ENCODE assay signal across 9 cellular contexts in the genomic region with DNA sequence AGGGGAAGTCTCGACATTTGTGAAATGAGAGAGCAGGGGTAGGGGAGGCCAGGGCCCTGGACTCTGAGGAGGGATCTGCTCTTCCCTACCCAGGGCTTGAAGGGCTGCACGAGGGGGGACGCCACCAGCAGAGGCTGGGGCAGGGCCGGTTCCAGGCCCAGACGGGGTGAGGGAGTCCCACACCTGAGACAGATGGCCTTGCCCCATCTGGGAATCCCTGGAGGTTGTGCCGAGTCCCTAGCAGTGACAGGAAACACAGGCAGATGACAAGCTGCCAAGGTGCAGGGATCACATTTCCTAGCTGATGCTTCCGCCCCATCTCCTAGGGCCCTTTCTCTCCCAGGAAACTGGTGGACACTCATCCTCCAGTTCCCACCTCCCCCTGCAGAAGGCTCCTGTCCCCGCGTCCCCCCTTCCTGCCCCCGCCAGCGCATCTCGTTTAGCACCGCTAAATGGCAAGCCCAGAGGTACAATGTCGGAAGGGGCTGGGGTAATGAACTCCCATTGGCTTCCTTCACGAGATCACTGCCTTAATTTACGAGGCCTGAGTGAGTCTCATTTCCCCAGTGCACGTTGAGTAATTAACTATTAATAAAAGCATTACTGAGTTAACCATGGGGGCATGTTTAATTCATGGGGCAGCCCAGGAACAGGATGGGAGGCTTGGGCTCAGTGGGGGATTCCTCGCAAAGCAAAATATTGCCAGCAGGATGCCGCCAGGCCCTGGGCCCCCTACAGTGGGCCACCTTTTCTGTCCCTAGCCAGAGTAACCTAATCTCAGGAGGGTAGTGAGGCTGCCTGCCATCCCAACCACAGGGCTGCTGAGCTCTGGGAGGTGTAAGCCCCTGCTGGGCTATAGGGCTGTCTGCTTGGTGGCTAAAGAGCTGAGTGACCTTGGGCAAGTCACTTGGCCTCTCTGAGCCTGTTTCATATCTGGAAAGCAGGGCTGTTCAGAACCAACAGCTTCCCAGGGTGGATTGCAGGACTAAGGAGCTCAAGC. TPM values are rescaled to one million over a fixed set of nuclear protein-coding genes. Genes with fewer than 3 reads are reported as not detected.
A peak's percentile ranks its signal among the peaks of the same experiment; 100 is the strongest.
DNase-seq lines count a peak whose midpoint lies in the region; ATAC-seq, FAIRE-seq and TF ChIP-seq lines count a peak whose summit lies in the region.
"Had no signal": no experiment of that assay in that cellular context is flagged by ENCODE, and none has a peak within 500 bp of the region (broad histone marks: within the 10 kb centered on the region; RNA-seq: fewer than 3 reads in every experiment).

No MANE protein-coding gene starts in this region.

- no peak overlapping the region for H3K18ac ChIP-seq in H1 (ENCODE audit: extremely low read depth, low read length)

- H3K56ac ChIP-seq in H1 (replicated peaks; ENCODE audit: insufficient read length, low read depth, low read length) = no peak overlapping the region

- no peak overlapping the region for H2AK5ac ChIP-seq in H1 (ENCODE audit: low read depth, low read length)

- no peak overlapping the region for H2BK15ac ChIP-seq in H1 (ENCODE audit: low read length)

- no peak for TF ChIP-seq EP300 in SK-N-SH (IDR thresholded peaks at IDR 0.05; ENCODE audit: borderline replicate concordance in 1 of 2, low read depth in 1 of 2, low read length in 1 of 2)
- TF ChIP-seq EP300 in H1 (IDR thresholded peaks at IDR 0.05; ENCODE audit: borderline replicate concordance in 1 of 2, low read depth in 2 of 2, low read length in 2 of 2) = no peak

- no peak for TF ChIP-seq POLR2A in H1 (IDR thresholded peaks at IDR 0.05; ENCODE audit: control extremely low read depth in 1 of 2, low read depth in 2 of 2, low read length in 2 of 2)

- POLR2A ChIA-PET in SK-N-SH (lab: Yijun Ruan, JAX) = interaction anchor here (0.9 to 1.3 kb wide), 2 partner anchors 11 to 17 kb away, joined by 3 to 5 read pairs; no protein-coding TSS in a partner anchor
- POLR2A ChIA-PET in H1 (lab: Charles Lee; ENCODE audit: partially characterized antibody) = interaction anchor here (0.6 to 2.0 kb wide), 13 partner anchors 9 to 251 kb away, joined by 3 to 11 read pairs (median 4); no protein-coding TSS in a partner anchor

- H2AFZ ChIP-seq in SK-N-SH (ENCODE audit: low read depth) = no peak overlapping the region
- H2AFZ ChIP-seq in H1 (ENCODE audit: low read length) = no peak overlapping the region

- no peak overlapping the region for H3K23ac ChIP-seq in H1 (ENCODE audit: insufficient read length)

- FAIRE-seq in H1 (lab: Jason Lieb, UNC) = no peak

- H3F3A ChIP-seq in SK-N-SH (replicated peaks; ENCODE audit: insufficient read depth) = no peaks in the 10 kb centered on the region

- no peaks in the 10 kb centered on the region for H3K27me3 ChIP-seq in SK-N-SH (ENCODE audit: insufficient read depth)
- peaks cover 0 to 15% (median 11%) of the 10 kb centered on the region in 4 experiments; a peak in 5 of 7 replicates for H3K27me3 ChIP-seq in H1 (replicated peaks in 1 of 4; ENCODE audit: control insufficient read depth in 3 of 4, extremely low read depth in 1 of 4, insufficient read depth in 3 of 4, low read length in 3 of 4)
- H3K27me3 ChIP-seq in skeletal muscle tissue (ENCODE audit: control insufficient read depth in 3 of 3, insufficient read depth in 3 of 3, low read length in 3 of 3) = peaks cover 28 to 35% (median 34%) of the 10 kb centered on the region in 3 donors

- peak; percentile 18 for ATAC-seq in SK-N-SH treated with all-trans-retinoic acid at 6 μM for 48 hours
- ATAC-seq in HG02588 (IDR thresholded peaks at IDR 0.05; ENCODE audit: unreplicated experiment) = no peak

- H2BK20ac ChIP-seq in H1 (ENCODE audit: low read length) = no peak overlapping the region

- H3K79me2 ChIP-seq in SK-N-SH (ENCODE audit: insufficient read depth) = no peaks in the 10 kb centered on the region
- H3K79me2 ChIP-seq in H1 (ENCODE audit: control insufficient read depth in 1 of 2, insufficient read depth in 2 of 2, low read length in 2 of 2) = no peaks in the 10 kb centered on the region

- H3K27ac ChIP-seq in SK-N-SH (ENCODE audit: low read depth in 2 of 2, low read length in 1 of 2) (no peak overlapping the region), H1 (ENCODE audit: low read depth, low read length) (no peak overlapping the region), skeletal muscle tissue (ENCODE audit: low read depth, low read length) (peak overlapping the region; percentile 61)
- H3K27ac ChIP-seq: spleen had no signal

- no peaks in the 10 kb centered on the region for H3K9me2 ChIP-seq in SK-N-SH

- CTCF ChIA-PET in SK-N-SH (lab: Yijun Ruan, JAX) = interaction anchor here (1.0 to 11.6 kb wide), 9 partner anchors 12 to 376 kb away, joined by 3 to 190 read pairs (median 6); a partner anchor contains a TSS
- CTCF ChIA-PET in H1 (lab: Charles Lee; ENCODE audit: partially characterized antibody) = interaction anchor here (0.6 to 10.9 kb wide), 6 partner anchors 11 to 214 kb away, joined by 3 to 214 read pairs (median 3); no protein-coding TSS in a partner anchor

- H4K20me1 ChIP-seq in SK-N-SH (ENCODE audit: insufficient read depth) = no peaks in the 10 kb centered on the region
- peaks cover 7% of the 10 kb centered on the region in 2 experiments for H4K20me1 ChIP-seq in H1 (replicated peaks in 1 of 2; ENCODE audit: control insufficient read depth in 1 of 2, insufficient read depth in 2 of 2, low read length in 2 of 2)

- H3K9me3 ChIP-seq in SK-N-SH = no peaks in the 10 kb centered on the region
- no peaks in the 10 kb centered on the region for H3K9me3 ChIP-seq in H1 (ENCODE audit: insufficient read depth in 2 of 2, low read depth in 1 of 2, low read length in 1 of 2)
- H3K9me3 ChIP-seq in skeletal muscle tissue (ENCODE audit: control insufficient read depth in 3 of 3, low read length in 3 of 3) = no peaks in the 10 kb centered on the region
- H3K9me3 ChIP-seq: spleen had no signal

- WGBS in SK-N-SH (ENCODE audit: low lambda C conversion rate) = 59% methylated on average over 12 of the region's 19 CpGs
- WGBS in H1 (ENCODE audit: extremely low coverage in 1 of 2, insufficient coverage in 1 of 2, insufficient read length in 1 of 2, insufficient replicate concordance in 2 of 2, low coverage in 1 of 2, low lambda C conversion rate in 2 of 2, missing lambda C conversion rate in 1 of 2), 2 experiments = 49% methylated on average over 19 of the region's 19 CpGs; no CpG with 5 or more reads in 1 of the 2 experiments

- no peak overlapping the region for H2BK12ac ChIP-seq in H1 (ENCODE audit: low read depth, low read length)

- H3K4me1 ChIP-seq in SK-N-SH (ENCODE audit: control insufficient read depth in 1 of 2, insufficient read depth in 2 of 2, low read depth in 1 of 2, low read length in 1 of 2) (peaks cover 0 to 39% of the 10 kb centered on the region in 2 experiments; a peak in 1 of 4 replicates), H1 (replicated peaks in 1 of 4; ENCODE audit: control insufficient read depth in 3 of 4, insufficient read depth in 4 of 4, low read length in 3 of 4) (peaks cover 0 to 13% (median 5%) of the 10 kb centered on the region in 4 experiments; a peak in 6 of 7 replicates), skeletal muscle tissue (ENCODE audit: control insufficient read depth in 3 of 3, insufficient read depth in 3 of 3, low read length in 3 of 3) (peaks cover 11 to 29% (median 17%) of the 10 kb centered on the region in 3 donors)

- no peak overlapping the region for H3K9ac ChIP-seq in SK-N-SH
- no peak overlapping the region for H3K9ac ChIP-seq in H1 (replicated peaks in 1 of 4; ENCODE audit: extremely low read depth in 1 of 4, low read depth in 3 of 4, low read length in 3 of 4)
- H3K9ac ChIP-seq in skeletal muscle tissue (ENCODE audit: low read depth in 1 of 3, low read length in 3 of 3) = peak overlapping the region in 2 of 3 donors; percentile 52 to 57

- H3K79me1 ChIP-seq in H1 (ENCODE audit: low read depth, low read length) = no peaks in the 10 kb centered on the region

- H4K91ac ChIP-seq in H1 (replicated peaks; ENCODE audit: insufficient read length, low read length) = no peak overlapping the region

- no peak overlapping the region for H3K14ac ChIP-seq in H1 (ENCODE audit: insufficient read length)

- peaks cover 0 to 3% of the 10 kb centered on the region in 2 experiments for H3K36me3 ChIP-seq in SK-N-SH (replicated peaks in 1 of 2; ENCODE audit: control insufficient read depth in 1 of 2, insufficient read depth in 2 of 2, low read length in 1 of 2)
- H3K36me3 ChIP-seq in H1 (ENCODE audit: control insufficient read depth in 2 of 4, insufficient read depth in 4 of 4, low read length in 3 of 4) = no peaks in the 10 kb centered on the region
- H3K36me3 ChIP-seq in skeletal muscle tissue (ENCODE audit: control insufficient read depth in 3 of 3, insufficient read depth in 3 of 3, low read length in 3 of 3) = no peaks in the 10 kb centered on the region

- H3K4me3 ChIP-seq in SK-N-SH (ENCODE audit: low read depth in 2 of 2, low read length in 1 of 2) (no peak overlapping the region), H1 (ENCODE audit: extremely low read depth in 1 of 4, insufficient read depth in 2 of 4, low read depth in 3 of 4, low read length in 4 of 4) (no peak overlapping the region), skeletal muscle tissue (ENCODE audit: low read length in 3 of 3) (peak overlapping the region in 2 of 3 donors; percentile 29 to 47)

- H2BK5ac ChIP-seq in H1 (ENCODE audit: low read depth, low read length) = no peak overlapping the region

- H4K5ac ChIP-seq in H1 (ENCODE audit: insufficient read length, low read depth, low read length) = no peak overlapping the region

- no peak overlapping the region for H3K4me2 ChIP-seq in SK-N-SH
- no peak overlapping the region for H3K4me2 ChIP-seq in H1 (ENCODE audit: insufficient read depth in 1 of 2, low read depth in 2 of 2, low read length in 2 of 2)

- H3K23me2 ChIP-seq in H1 (ENCODE audit: low read depth, low read length) = peaks cover 4% of the 10 kb centered on the region; the same call in 1 of the 2 replicates

- no peak overlapping the region for H3K4ac ChIP-seq in H1 (replicated peaks; ENCODE audit: insufficient read length, low read depth, low read length)

- H2BK120ac ChIP-seq in H1 (replicated peaks; ENCODE audit: low read depth, low read length) = no peak overlapping the region

- TF ChIP-seq CTCF in SK-N-SH (IDR thresholded peaks at IDR 0.05) (no peak), H1 (IDR thresholded peaks at IDR 0.05; ENCODE audit: control extremely low read depth in 1 of 3, insufficient read depth in 1 of 3, low read depth in 1 of 3, low read length in 3 of 3) (no peak)

- no peak overlapping the region for H4K8ac ChIP-seq in H1 (ENCODE audit: extremely low read depth, insufficient read depth, low read length)

- no peak for TF ChIP-seq RAD21 in SK-N-SH (IDR thresholded peaks at IDR 0.05; ENCODE audit: low read length)
- no peak for TF ChIP-seq RAD21 in H1 (IDR thresholded peaks at IDR 0.05 in 1 of 2, conservative IDR thresholded peaks at IDR 0.05 in 1 of 2; ENCODE audit: low read depth in 2 of 2, low read length in 2 of 2)

- DNase-seq in SK-N-SH (no peak), NCI-H1694 treated with DMSO at 0.1 percent for 48 hours (lab: John Stamatoyannopoulos, UW) (peak; percentile 66), H1 (ENCODE audit: low read depth in 1 of 2, low spot score in 2 of 2) (no peak), HuH-7.5 (ENCODE audit: low spot score) (no peak), foreskin melanocyte (no peak)
- DNase-seq: spleen had no signal

RNA-seq across cellular contexts. Expression of a gene that starts 35.4 kb away (rescaled TPM):
- polyA plus RNA-seq in SK-N-SH (2012; rRNA removed) (0.03 TPM in 1 of 2 replicates, not detected in the other), H1 (2011; rRNA removed) (0.31 and 0.35 TPM in 2 replicates)
- not detected in 2 replicates for polyA plus RNA-seq in SK-N-SH (2012; cell fraction: cytosol; rRNA removed)
- polyA plus RNA-seq in SK-N-SH (2012; cell fraction: nucleus; rRNA removed) = not detected in 2 replicates
- total RNA-seq in H1 (2021; fragmentation: NEBNext Ultra II Directional; extraction: Animal tissue kit (Norgen Biotek cat#: 25700)) = 0.39 and 0.46 TPM in 2 replicates
- 0.21 TPM for polyA plus RNA-seq in H1 (2011; cell fraction: cytosol; rRNA removed)
- 0.48 TPM for polyA plus RNA-seq in H1 (2011; cell fraction: nucleus; rRNA removed)
- 0.16 to 0.66 TPM (median 0.48 TPM) in 3 of 4 replicates, not detected in the other for polyA plus RNA-seq in H1 (2012, experiment 1 of 2)
- polyA plus RNA-seq in H1 (2012, experiment 2 of 2) = 0.14 TPM
- polyA plus RNA-seq in H1 (2013, experiment 1 of 2) = 0.12 TPM
- polyA plus RNA-seq in H1 (2013, experiment 2 of 2) = 0.15 TPM
- 0.16 and 0.34 TPM in 2 replicates for polyA minus RNA-seq in H1 (2011; rRNA and poly(A)+ RNA removed)
- not detected for polyA minus RNA-seq in H1 (2011; cell fraction: cytosol; rRNA and poly(A)+ RNA removed)
- polyA minus RNA-seq in H1 (2011; cell fraction: nucleus; rRNA and poly(A)+ RNA removed) = 0.70 TPM
- 0.52 TPM for total RNA-seq in skeletal muscle tissue
- total RNA-seq: spleen had no signal
- polyA plus RNA-seq: spleen had no signal

Comparison
In these comparisons a context has a peak if more than half of its experiments do, and no peak if none do; other contexts are left out.
1. H3K4me3 ChIP-seq: peak in skeletal muscle tissue (2 of 3); none in SK-N-SH (0 of 2) and H1 (0 of 4).
2. H3K9ac ChIP-seq: peak in skeletal muscle tissue (2 of 3); none in SK-N-SH (single experiment) and H1 (0 of 4).